ENCODE assay signal across 24 cellular contexts in genomic region chr12:123494124-123494843, GRCh38. TPM values are rescaled to one million over a fixed set of nuclear protein-coding genes. Genes with fewer than 3 reads are reported as not detected.
DNase-seq lines count a peak whose midpoint lies in the region; ATAC-seq and TF ChIP-seq lines count a peak whose summit lies in the region.
"Had no signal": no experiment of that assay in that cellular context is flagged by ENCODE, and none has a peak within 500 bp of the region (broad histone marks: within the 10 kb centered on the region; RNA-seq: fewer than 3 reads in every experiment).

No MANE protein-coding gene starts in this region.

- H3K27ac Mint-ChIP-seq in endodermal cell (no peak overlapping the region), nephron (peak overlapping the region in 2 of 3 experiments; percentile 61 to 86), type B pancreatic cell (peak overlapping the region; percentile 16)
- H3K27ac Mint-ChIP-seq: activated CD8-positive, alpha-beta T cell treated with anti-CD3 and anti-CD28 coated beads, Interleukin-2, amount 10 ng/mL, durations not matched to agents 7 days and 5 days; activated naive CD4-positive, alpha-beta T cell treated with anti-CD3 and anti-CD28 coated beads, Interleukin-2, amount 10 ng/mL, durations not matched to agents 7 days and 5 days; activated T-cell treated with anti-CD3 and anti-CD28 coated beads, Interleukin-2, amount 50 U/mL, for 24 hours; T-helper 1 cell treated with Interleukin-12 subunit alpha and Interleukin-12 subunit beta and Interleukin-4 antibody, amounts not matched to agents 30 μg/mL and 1 μg/mL, for 36 hours had no signal

- TF ChIP-seq CTCF in endodermal cell (conservative IDR thresholded peaks at IDR 0.05) (no peak), nephron (IDR thresholded peaks at IDR 0.05; ENCODE audit: unreplicated experiment in 3 of 3) (no peak), type B pancreatic cell (conservative IDR thresholded peaks at IDR 0.05) (no peak)

- peak overlapping the region; percentile 25 for H3K27ac ChIP-seq in endodermal cell (ENCODE audit: low read depth, low read length)
- H3K27ac ChIP-seq: BLaER1 treated with 17β-estradiol and CSF1 and Interleukin-3, amounts not matched to agents 10 nM and 100 nM; pancreas; skin epidermis had no signal

- H3K4me3 Mint-ChIP-seq in endodermal cell = no peak overlapping the region
- H3K4me3 Mint-ChIP-seq in nephron = no peak overlapping the region
- no peak overlapping the region for H3K4me3 Mint-ChIP-seq in type B pancreatic cell
- H3K4me3 Mint-ChIP-seq: activated CD8-positive, alpha-beta T cell treated with anti-CD3 and anti-CD28 coated beads, Interleukin-2, amount 10 ng/mL, durations not matched to agents 7 days and 5 days; activated naive CD4-positive, alpha-beta T cell treated with anti-CD3 and anti-CD28 coated beads, Interleukin-2, amount 10 ng/mL, durations not matched to agents 7 days and 5 days; activated T-cell treated with anti-CD3 and anti-CD28 coated beads, Interleukin-2, amount 50 U/mL, for 24 hours; effector memory CD8-positive, alpha-beta T cell; T-helper 1 cell treated with Interleukin-12 subunit alpha and Interleukin-12 subunit beta and Interleukin-4 antibody, amounts not matched to agents 30 μg/mL and 1 μg/mL, for 36 hours had no signal

- no peaks in the 10 kb centered on the region for H3K9me3 Mint-ChIP-seq in endodermal cell
- H3K9me3 Mint-ChIP-seq in nephron = no peaks in the 10 kb centered on the region
- no peaks in the 10 kb centered on the region for H3K9me3 Mint-ChIP-seq in type B pancreatic cell
- H3K9me3 Mint-ChIP-seq: activated naive CD4-positive, alpha-beta T cell treated with anti-CD3 and anti-CD28 coated beads, Interleukin-2, amount 10 ng/mL, durations not matched to agents 7 days and 5 days; activated T-cell treated with anti-CD3 and anti-CD28 coated beads, Interleukin-2, amount 50 U/mL, for 24 hours; effector memory CD8-positive, alpha-beta T cell; T-helper 1 cell treated with Interleukin-12 subunit alpha and Interleukin-12 subunit beta and Interleukin-4 antibody, amounts not matched to agents 30 μg/mL and 1 μg/mL, for 36 hours had no signal

- ATAC-seq in Right ventricle myocardium inferior (peak; percentile 67), HG02885 (IDR thresholded peaks at IDR 0.05; ENCODE audit: poor library complexity, unreplicated experiment) (no peak)
- ATAC-seq: activated CD8-positive, alpha-beta T cell treated with anti-CD3 and anti-CD28 coated beads, Interleukin-2, amount 10 ng/mL, durations not matched to agents 7 days and 5 days; effector memory CD8-positive, alpha-beta T cell; pancreas had no signal

- H3K4me1 ChIP-seq in endodermal cell (ENCODE audit: control insufficient read depth, insufficient read depth, low read length) = no peaks in the 10 kb centered on the region
- H3K4me1 ChIP-seq: ascending aorta, pancreas had no signal

- no peaks in the 10 kb centered on the region for H3K9me3 ChIP-seq in endodermal cell (ENCODE audit: control insufficient read depth, low read length)
- H3K9me3 ChIP-seq: ascending aorta; BLaER1 treated with 17β-estradiol and CSF1 and Interleukin-3, amounts not matched to agents 10 nM and 100 nM; HAP-1; pancreas had no signal

- intact Hi-C loops in Right ventricle myocardium inferior (cut with DNase I) (loop anchor here (1.0 kb wide), 1 partner anchor 25 kb away; no protein-coding TSS in a partner anchor), cardiac septum (cut with DNase I) (no loop called here)

- peaks cover 17% of the 10 kb centered on the region for H3K36me3 ChIP-seq in endodermal cell (ENCODE audit: control insufficient read depth, insufficient read depth, low read length)
- H3K36me3 ChIP-seq: pancreas had no signal

- 94% methylated on average over 8 to 17 of the region's 17 CpGs for WGBS in endodermal cell (ENCODE audit: insufficient coverage in 1 of 2, insufficient read length in 1 of 2), 2 experiments

- no peak overlapping the region for H3K9ac ChIP-seq in endodermal cell (ENCODE audit: extremely low read depth, low read length, poor library complexity, severe bottlenecking)
- H3K9ac ChIP-seq: BLaER1 treated with 17β-estradiol and CSF1 and Interleukin-3, amounts not matched to agents 10 nM and 100 nM had no signal

- H3K27me3 ChIP-seq in endodermal cell (ENCODE audit: control insufficient read depth, insufficient read depth, low read length, poor library complexity, severe bottlenecking) = no peaks in the 10 kb centered on the region
- H3K27me3 ChIP-seq: ascending aorta, pancreas had no signal

- H3K36me3 Mint-ChIP-seq in endodermal cell (ENCODE audit: low read depth) (peaks cover 33% of the 10 kb centered on the region), nephron (ENCODE audit: low read depth) (peaks cover 40% of the 10 kb centered on the region), type B pancreatic cell (peaks cover 19% of the 10 kb centered on the region)
- H3K36me3 Mint-ChIP-seq: activated naive CD4-positive, alpha-beta T cell treated with anti-CD3 and anti-CD28 coated beads, Interleukin-2, amount 10 ng/mL, durations not matched to agents 7 days and 5 days had no signal

- no peak overlapping the region for H3K4me3 ChIP-seq in endodermal cell (ENCODE audit: low read length)
- H3K4me3 ChIP-seq: ascending aorta; BLaER1 treated with 17β-estradiol and CSF1 and Interleukin-3, amounts not matched to agents 10 nM and 100 nM; HAP-1; lung; pancreas; skin epidermis had no signal

- H3K27me3 Mint-ChIP-seq in endodermal cell (ENCODE audit: insufficient read depth) (no peaks in the 10 kb centered on the region), nephron (ENCODE audit: low read depth) (no peaks in the 10 kb centered on the region), type B pancreatic cell (no peaks in the 10 kb centered on the region)
- H3K27me3 Mint-ChIP-seq: activated T-cell treated with anti-CD3 and anti-CD28 coated beads, Interleukin-2, amount 50 U/mL, for 24 hours; effector memory CD8-positive, alpha-beta T cell had no signal

- H3K4me1 Mint-ChIP-seq in endodermal cell = no peaks in the 10 kb centered on the region
- H3K4me1 Mint-ChIP-seq in nephron = peaks cover 12% of the 10 kb centered on the region
- H3K4me1 Mint-ChIP-seq in type B pancreatic cell (ENCODE audit: unreplicated experiment) = peaks cover 6% of the 10 kb centered on the region
- H3K4me1 Mint-ChIP-seq: activated naive CD4-positive, alpha-beta T cell treated with anti-CD3 and anti-CD28 coated beads, Interleukin-2, amount 10 ng/mL, durations not matched to agents 7 days and 5 days had no signal

- DNase-seq in Right ventricle myocardium inferior (ENCODE audit: missing footprints) = no peak
- DNase-seq in cardiac septum (ENCODE audit: low spot score) = no peak
- peak; percentile 75 for DNase-seq in endodermal cell
- no peak for DNase-seq in type B pancreatic cell (ENCODE audit: extremely low spot score, unreplicated experiment)
- no peak for DNase-seq in activated CD4-positive, alpha-beta T cell treated with anti-CD3 and anti-CD28 coated beads for 48 hours
- DNase-seq in NCI-H2171 (lab: John Stamatoyannopoulos, UW) = no peak
- DNase-seq: activated CD8-positive, alpha-beta T cell treated with anti-CD3 and anti-CD28 coated beads, Interleukin-2, amount 10 ng/mL, durations not matched to agents 7 days and 5 days; activated naive CD4-positive, alpha-beta T cell treated with anti-CD3 and anti-CD28 coated beads, Interleukin-2, amount 10 ng/mL, durations not matched to agents 7 days and 5 days; activated T-cell treated with anti-CD3 and anti-CD28 coated beads, Interleukin-2, amount 50 U/mL, for 24 hours; effector memory CD8-positive, alpha-beta T cell; GDM1; NCI-H187 treated with DMSO at 0.1 percent for 48 hours; NCI-H446 treated with DMSO at 0.1 percent for 48 hours; pancreas; SHP77; stimulated activated CD4-positive, alpha-beta T cell treated with anti-CD3 and anti-CD28 coated beads, Interleukin-2, amount 100 ng/mL, for 48 hours had no signal

RNA-seq across cellular contexts. Expression of gene SNRNP35, which starts 36.3 kb away (rescaled TPM):
- total RNA-seq in Right ventricle myocardium inferior (23.0 TPM), cardiac septum (24.3 TPM), endodermal cell (10 to 100 TPM; 17.9 to 24.9 TPM), type B pancreatic cell (ENCODE audit: low replicate concordance) (22.1 and 22.9 TPM in 2 replicates)
- 22.9 TPM for polyA plus RNA-seq in endodermal cell (2013, experiment 1 of 2)
- polyA plus RNA-seq in endodermal cell (2013, experiment 2 of 2) = 16.3 TPM

RNA-seq across cellular contexts. Expression of gene RILPL1, which starts 39.2 kb away (rescaled TPM):
- total RNA-seq in Right ventricle myocardium inferior (94.3 TPM), cardiac septum (85.3 TPM), endodermal cell (10 to 100 TPM; 19.0 to 25.2 TPM), type B pancreatic cell (ENCODE audit: low replicate concordance) (11.8 and 18.9 TPM in 2 replicates)
- polyA plus RNA-seq in endodermal cell (2013, experiment 1 of 2) = 19.4 TPM
- polyA plus RNA-seq in endodermal cell (2013, experiment 2 of 2) = 21.9 TPM

RNA-seq across cellular contexts. Expression of gene RILPL2, which starts 57.8 kb away (rescaled TPM):
- total RNA-seq in Right ventricle myocardium inferior (2.0 TPM), cardiac septum (1.6 TPM), endodermal cell (1 to 10 TPM; 2.6 TPM), type B pancreatic cell (ENCODE audit: low replicate concordance) (1.00 and 1.4 TPM in 2 replicates)
- 1.3 TPM for polyA plus RNA-seq in endodermal cell (2013, experiment 1 of 2)
- 1.2 TPM for polyA plus RNA-seq in endodermal cell (2013, experiment 2 of 2)
